Comparison of ENCODE assay signal across 20 cellular contexts in the genomic region with DNA sequence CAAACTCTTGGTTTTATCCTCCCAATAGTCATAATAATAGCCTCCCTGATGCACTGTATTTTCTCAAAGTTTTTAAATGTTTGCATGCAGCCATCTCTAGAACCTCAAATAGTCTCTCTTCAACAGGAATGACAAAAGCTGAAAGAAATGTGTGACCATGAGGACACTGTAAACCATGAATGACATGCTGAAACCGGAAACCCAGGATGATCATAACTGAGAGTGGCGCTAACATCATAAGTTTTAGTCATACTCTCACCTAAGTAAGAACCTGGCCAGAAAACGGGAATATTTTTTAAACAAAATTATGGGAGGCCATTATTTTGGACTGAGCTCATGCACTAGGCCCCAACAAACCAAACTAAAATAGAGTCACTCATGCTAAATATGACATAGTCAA.
DNase-seq lines count a peak whose midpoint lies in the region; ATAC-seq, FAIRE-seq and TF ChIP-seq lines count a peak whose summit lies in the region.
"Had no signal": no experiment of that assay in that cellular context is flagged by ENCODE, and none has a peak within 500 bp of the region (broad histone marks: within the 10 kb centered on the region; RNA-seq: fewer than 3 reads in every experiment).

No MANE protein-coding gene starts in this region.

- POLR2A ChIA-PET in Panc1 (lab: Charles Lee), result no interaction called here
- POLR2A ChIA-PET in HEK293T (lab: Yijun Ruan, JAX), result interaction anchor here (0.7 kb wide), 1 partner anchor 12 kb away, joined by 3 read pairs; no protein-coding TSS in a partner anchor

- in situ Hi-C loops in Panc1 (cut with HindIII; ENCODE audit: low pct_unique_long_range_greater_than_20kb, low sequenced_read_pairs) (no loop called here), brain microvascular endothelial cell (cut with HindIII; ENCODE audit: low pct_ligation_motif_present, low sequenced_read_pairs) (no loop called here)

- H3K4me3 ChIP-seq in Panc1 (ENCODE audit: low read depth in 2 of 2, low read length in 2 of 2), result no peak overlapping the region
- H3K4me3 ChIP-seq in parathyroid adenoma (ENCODE audit: low read depth, low read length), result no peak overlapping the region
- H3K4me3 ChIP-seq in kidney (ENCODE audit: low read length in 2 of 2), result no peak overlapping the region
- H3K4me3 ChIP-seq in brain microvascular endothelial cell (ENCODE audit: low read depth, low read length), result no peak overlapping the region

- CTCF ChIA-PET in Panc1 (lab: Charles Lee), result no interaction called here
- CTCF ChIA-PET in HEK293T (lab: Yijun Ruan, JAX), result no interaction called here

- intact Hi-C loops in Panc1 (cut with micrococcal nuclease; ENCODE audit: unreplicated experiment) (no loop called here), kidney (cut with DNase I) (no loop called here)

- no peaks in the 10 kb centered on the region for H3K36me3 ChIP-seq in Panc1 (ENCODE audit: control insufficient read depth, insufficient read depth, low read length)
- H3K36me3 ChIP-seq in parathyroid adenoma (ENCODE audit: control insufficient read depth, insufficient read depth, low read length), result no peaks in the 10 kb centered on the region
- no peaks in the 10 kb centered on the region for H3K36me3 ChIP-seq in kidney (ENCODE audit: control insufficient read depth in 1 of 2, insufficient read depth in 2 of 2, low read length in 2 of 2)
- H3K36me3 ChIP-seq in brain microvascular endothelial cell (replicated peaks), result no peaks in the 10 kb centered on the region
- H3K36me3 ChIP-seq: BE2C had no signal

- no peak overlapping the region for H3K9ac ChIP-seq in parathyroid adenoma
- no peak overlapping the region for H3K9ac ChIP-seq in kidney (ENCODE audit: low read length in 2 of 2)

- H3K9me3 ChIP-seq in Panc1 (ENCODE audit: control insufficient read depth, insufficient read depth, low read depth, low read length) (no peaks in the 10 kb centered on the region), parathyroid adenoma (ENCODE audit: control insufficient read depth, low read length) (no peaks in the 10 kb centered on the region), kidney (ENCODE audit: control insufficient read depth in 1 of 2, low read length in 2 of 2) (no peaks in the 10 kb centered on the region)
- H3K9me3 ChIP-seq: BE2C had no signal

- ATAC-seq in HG03520 (IDR thresholded peaks at IDR 0.05; ENCODE audit: unreplicated experiment) (peak; percentile 45), Panc1 (no peak)
- ATAC-seq: HCT116, HepG2 had no signal

- peak overlapping the region; percentile 44 for H2AFZ ChIP-seq in parathyroid adenoma

- no peak for TF ChIP-seq CTCF in Panc1 (IDR thresholded peaks at IDR 0.05)
- TF ChIP-seq CTCF in parathyroid adenoma (IDR thresholded peaks at IDR 0.05), result no peak
- no peak for TF ChIP-seq CTCF in kidney (IDR thresholded peaks at IDR 0.05; ENCODE audit: borderline replicate concordance, extremely low read depth, insufficient read depth)
- no peak for TF ChIP-seq CTCF in brain microvascular endothelial cell (IDR thresholded peaks at IDR 0.05; ENCODE audit: low read depth, low read length, missing control alignments)

- H3K27me3 ChIP-seq in Panc1 (ENCODE audit: control insufficient read depth, insufficient read depth, low read length), result no peaks in the 10 kb centered on the region
- no peaks in the 10 kb centered on the region for H3K27me3 ChIP-seq in parathyroid adenoma (ENCODE audit: control insufficient read depth, insufficient read depth, low read length)
- no peaks in the 10 kb centered on the region for H3K27me3 ChIP-seq in brain microvascular endothelial cell (replicated peaks)
- H3K27me3 ChIP-seq: BE2C had no signal

- peak overlapping the region; percentile 70; the same call in 1 of the 2 replicates for H3K27ac ChIP-seq in Panc1 (ENCODE audit: low read length)
- H3K27ac ChIP-seq in parathyroid adenoma, result peak overlapping the region; percentile 58
- H3K27ac ChIP-seq in kidney (ENCODE audit: low read depth in 2 of 2, low read length in 2 of 2), result no peak overlapping the region
- no peak overlapping the region for H3K27ac ChIP-seq in brain microvascular endothelial cell

- no peaks in the 10 kb centered on the region for H3K79me2 ChIP-seq in parathyroid adenoma

- no peak for DNase-seq in Panc1 (ENCODE audit: low read depth, low spot score)
- DNase-seq in kidney, result no peak
- no peak for DNase-seq in HEK293T (ENCODE audit: extremely low spot score)
- no peak for DNase-seq in brain microvascular endothelial cell
- DNase-seq: ACHN; BE2C; C1 segment of cervical spinal cord; CD4-positive, CD25-positive, alpha-beta regulatory T cell; CD8-positive, alpha-beta memory T cell; COR-L47; GOT3; H7 had no signal

- no peak for FAIRE-seq in kidney (lab: Jason Lieb, UNC)
- FAIRE-seq: A204.1, G401.6, GM12892, GM18507, HepG2 had no signal

- BruUV-seq in Panc1 (replicated peaks; lab: Mats Ljungman, UMichigan), result no TSS peak

- 0 out of 2 replicates have a peak, but pooled peaks cover 3% of the 10 kb centered on the region for H3K4me1 ChIP-seq in Panc1 (ENCODE audit: control insufficient read depth, insufficient read depth, low read length)
- peaks cover 31% of the 10 kb centered on the region for H3K4me1 ChIP-seq in parathyroid adenoma
- no peaks in the 10 kb centered on the region for H3K4me1 ChIP-seq in kidney (ENCODE audit: control insufficient read depth in 1 of 2, insufficient read depth in 1 of 2, low read depth in 1 of 2, low read length in 2 of 2)

- H3K4me2 ChIP-seq in parathyroid adenoma (ENCODE audit: low read length), result no peak overlapping the region

TF ChIP-seq in HEK293T, 16 proteins besides CTCF, POLR2A, EP300 and RAD21:
- TF ChIP-seq BHLHE40 (IDR thresholded peaks at IDR 0.05; ENCODE audit: borderline replicate concordance), result no peak

Comparison
In these comparisons a context has a peak if more than half of its experiments do, and no peak if none do; other contexts are left out.
1. H3K27ac ChIP-seq: peak in Panc1 (single experiment) and parathyroid adenoma (single experiment); none in kidney (0 of 2) and brain microvascular endothelial cell (single experiment).